In genomic region chr9:77759391-77759790, GRCh38 we compare ENCODE assay signal across 39 cellular contexts.
"Had no signal": no experiment of that assay in that cellular context is flagged by ENCODE, and none has a peak within 500 bp of the region (broad histone marks: within the 10 kb centered on the region; RNA-seq: fewer than 3 reads in every experiment).

No MANE protein-coding gene starts in this region.

- H2AFZ ChIP-seq: PC-9 had no signal

- DNase-seq: activated B cell treated with CpG ODN at 0.5 μM for 24 hours; activated CD4-positive, alpha-beta T cell treated with anti-CD3 and anti-CD28 coated beads for 4 hours; activated CD4-positive, alpha-beta T cell treated with anti-CD3 and anti-CD28 coated beads, Interleukin-2, amount 50 U/mL, for 4 hours; activated CD4-positive, CD25-positive, alpha-beta regulatory T cell treated with anti-CD3 and anti-CD28 coated beads, Interleukin-2, amount 50 U/mL, for 72 hours; activated CD8-positive, alpha-beta T cell treated with anti-CD3 and anti-CD28 coated beads for 36 hours; activated effector memory CD4-positive, alpha-beta T cell treated with anti-CD3 and anti-CD28 coated beads, Interleukin-2, amount 50 U/mL, for 16 hours; activated naive CD4-positive, alpha-beta T cell; activated naive CD4-positive, alpha-beta T cell treated with anti-CD3 and anti-CD28 coated beads, Interleukin-2, amount 50 U/mL, for 16 hours; activated naive CD8-positive, alpha-beta T cell treated with anti-CD3 and anti-CD28 coated beads for 36 hours; activated T-cell treated with anti-CD3 and anti-CD28 coated beads, Interleukin-2, amount 50 U/mL, for 1 hour; activated T-cell treated with anti-CD3 and anti-CD28 coated beads, Interleukin-2, amount 50 U/mL, for 72 hours; amniotic stem cell; aorta; brain microvascular endothelial cell; central memory CD4-positive, alpha-beta T cell; Kasumi-1; MG63; MV-4-11; NCI-H1092 treated with DMSO at 0.1 percent for 48 hours; NCI-H1417; NCI-H146; NCI-H187; NCI-H2029 treated with DMSO at 0.1 percent for 48 hours; NCI-H2107; NCI-H2171 treated with DMSO at 0.1 percent for 48 hours; NCI-H2227 treated with DMSO at 0.1 percent for 48 hours; NCI-H446; NCI-H524; PC-9; SIG-M5; T-helper 1 cell; T-helper 2 cell; T-helper 9 cell had no signal

- H3K9me3 ChIP-seq: MG63 had no signal

- ATAC-seq: activated CD8-positive, alpha-beta T cell treated with anti-CD3 and anti-CD28 coated beads for 36 hours; activated T-cell treated with anti-CD3 and anti-CD28 coated beads, Interleukin-2, amount 50 U/mL, for 72 hours; activated T-helper 17 cell treated with anti-CD3 and anti-CD28 coated beads, Interleukin-2, amount 50 U/mL, for 72 hours; Right ventricle myocardium inferior; SK-N-SH treated with all-trans-retinoic acid at 6 μM for 48 hours had no signal

- H3K27ac Mint-ChIP-seq: activated B cell treated with CpG ODN at 0.5 μM for 24 hours; activated CD8-positive, alpha-beta T cell treated with anti-CD3 and anti-CD28 coated beads for 36 hours; activated naive CD8-positive, alpha-beta T cell treated with anti-CD3 and anti-CD28 coated beads for 36 hours; activated T-cell treated with anti-CD3 and anti-CD28 coated beads, Interleukin-2, amount 50 U/mL, for 72 hours; activated T-helper 17 cell treated with anti-CD3 and anti-CD28 coated beads, Interleukin-2, amount 50 U/mL, for 72 hours had no signal

- H3K4me3 ChIP-seq: MG63, PC-9 had no signal

- H3K27me3 ChIP-seq: brain microvascular endothelial cell, MG63 had no signal

- FAIRE-seq: RCC 7860 had no signal

- H3K4me1 Mint-ChIP-seq: activated B cell treated with CpG ODN at 0.5 μM for 24 hours; activated naive CD8-positive, alpha-beta T cell treated with anti-CD3 and anti-CD28 coated beads for 36 hours; activated T-helper 17 cell treated with anti-CD3 and anti-CD28 coated beads, Interleukin-2, amount 50 U/mL, for 72 hours had no signal

- H3K4me2 ChIP-seq: PC-9 had no signal

- H3K36me3 ChIP-seq: brain microvascular endothelial cell, MG63 had no signal

- H3K4me3 Mint-ChIP-seq: activated B cell treated with CpG ODN at 0.5 μM for 24 hours; activated CD8-positive, alpha-beta T cell treated with anti-CD3 and anti-CD28 coated beads for 36 hours; activated naive CD8-positive, alpha-beta T cell treated with anti-CD3 and anti-CD28 coated beads for 36 hours; activated T-cell treated with anti-CD3 and anti-CD28 coated beads, Interleukin-2, amount 50 U/mL, for 72 hours; activated T-helper 17 cell treated with anti-CD3 and anti-CD28 coated beads, Interleukin-2, amount 50 U/mL, for 72 hours had no signal

- H3K27me3 Mint-ChIP-seq: activated B cell treated with CpG ODN at 0.5 μM for 24 hours; activated CD8-positive, alpha-beta T cell treated with anti-CD3 and anti-CD28 coated beads for 36 hours; activated naive CD8-positive, alpha-beta T cell treated with anti-CD3 and anti-CD28 coated beads for 36 hours; activated T-helper 17 cell treated with anti-CD3 and anti-CD28 coated beads, Interleukin-2, amount 50 U/mL, for 72 hours had no signal

- H3K9me3 Mint-ChIP-seq: activated B cell treated with CpG ODN at 0.5 μM for 24 hours had no signal

- H3K27ac ChIP-seq: brain microvascular endothelial cell, PC-9, RWPE1, VCaP had no signal
